Comparison of ENCODE assay signal across 1 cellular context in the genomic region with DNA sequence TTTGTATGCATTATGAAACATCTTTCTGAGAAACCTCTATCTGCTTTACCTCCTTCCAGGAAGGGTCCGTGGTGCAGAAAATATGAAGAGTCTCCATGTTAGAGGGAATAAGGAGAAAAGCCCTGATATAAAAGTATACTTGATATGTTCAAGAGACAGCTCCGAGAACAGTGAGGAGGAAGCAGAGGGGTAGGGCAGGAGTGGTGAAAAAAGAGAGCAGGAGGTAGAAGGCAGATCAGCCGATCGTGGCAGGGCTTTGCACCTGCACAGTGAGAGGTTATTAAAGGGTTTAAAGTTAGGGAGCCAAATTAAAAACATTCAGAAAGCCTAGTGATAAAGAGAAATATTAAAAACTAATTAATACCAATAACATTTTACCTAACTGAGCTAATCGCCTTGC.
TF ChIP-seq lines count a peak whose summit lies in the region.

No MANE protein-coding gene starts in this region.

TF ChIP-seq in IMR-90, 13 proteins besides CTCF, POLR2A, EP300 and RAD21:
- TF ChIP-seq MAFK (IDR thresholded peaks at IDR 0.05; ENCODE audit: low read depth, low read length) = no peak
- TF ChIP-seq CEBPB (IDR thresholded peaks at IDR 0.05; ENCODE audit: low read depth, low read length) = no peak
TF ChIP-seq in IMR-90: peak in this region for 0.
